23 cellular contexts compared by ENCODE assay signal in the genomic region with DNA sequence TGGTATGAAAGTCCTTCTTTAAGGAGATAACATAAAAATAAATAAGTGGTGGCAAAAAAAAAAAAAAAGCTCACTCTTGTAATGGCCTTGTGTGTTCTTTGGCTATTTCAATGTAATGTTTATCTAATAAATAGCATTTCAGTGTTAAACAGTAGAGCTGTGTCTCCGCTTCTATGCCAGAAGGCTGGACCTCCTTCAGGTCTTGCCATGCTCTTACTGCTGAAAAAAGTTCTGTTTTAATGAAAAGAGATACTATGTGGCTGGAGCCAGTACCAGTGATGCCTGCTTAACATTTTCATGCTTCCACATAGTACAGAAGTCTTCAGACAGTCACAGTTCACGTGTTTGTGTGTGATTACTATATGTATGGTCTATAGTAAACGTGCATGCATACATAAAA.
"Had no signal": no experiment of that assay in that cellular context is flagged by ENCODE, and none has a peak within 500 bp of the region (broad histone marks: within the 10 kb centered on the region; RNA-seq: fewer than 3 reads in every experiment).

No MANE protein-coding gene starts in this region.

- H3K27me3 ChIP-seq: colonic mucosa, esophagus muscularis mucosa, esophagus squamous epithelium, foreskin keratinocyte, gastrocnemius medialis, gastroesophageal sphincter, heart left ventricle, heart right ventricle had no signal

- H3K36me3 ChIP-seq: colonic mucosa, esophagus muscularis mucosa, esophagus squamous epithelium, gastrocnemius medialis, gastroesophageal sphincter, heart left ventricle, heart right ventricle had no signal

- DNase-seq: colonic mucosa; cortex of kidney; dermis blood vessel endothelial cell; dorsolateral prefrontal cortex; effector CD4-positive, alpha-beta T cell; effector CD8-positive, alpha-beta T cell; effector memory CD4-positive, alpha-beta T cell; effector memory CD8-positive, alpha-beta T cell; endodermal cell; erythroblast; esophagus squamous epithelium; foreskin fibroblast; foreskin keratinocyte; gastrocnemius medialis; glutamatergic neuron; head of caudate nucleus; heart left ventricle; heart right ventricle had no signal

- H3K4me3 ChIP-seq: colonic mucosa, coronary artery, dorsolateral prefrontal cortex, esophagus muscularis mucosa, esophagus squamous epithelium, gastrocnemius medialis, gastroesophageal sphincter, heart left ventricle, heart right ventricle had no signal

- ATAC-seq: effector memory CD8-positive, alpha-beta T cell; esophagus mucosa; foreskin keratinocyte; gastrocnemius medialis; gastroesophageal sphincter; heart left ventricle; heart right ventricle had no signal

- H3K4me1 ChIP-seq: colonic mucosa, esophagus muscularis mucosa, esophagus squamous epithelium, foreskin keratinocyte, gastroesophageal sphincter had no signal

- H3K27ac ChIP-seq: colonic mucosa, coronary artery, dorsolateral prefrontal cortex, epithelial cell of prostate, esophagus muscularis mucosa, esophagus squamous epithelium, foreskin keratinocyte, gastrocnemius medialis, gastroesophageal sphincter, heart left ventricle, heart right ventricle had no signal
